33 cellular contexts compared by ENCODE assay signal in genomic region chr3:195868336-195868865, GRCh38. TPM values are rescaled to one million over a fixed set of nuclear protein-coding genes. Genes with fewer than 3 reads are reported as not detected.
"Had no signal": no experiment of that assay in that cellular context is flagged by ENCODE, and none has a peak within 500 bp of the region (broad histone marks: within the 10 kb centered on the region; RNA-seq: fewer than 3 reads in every experiment).

No MANE protein-coding gene starts in this region.

- H3K4me1 Mint-ChIP-seq: activated CD4-positive, alpha-beta T cell treated with anti-CD3 and anti-CD28 coated beads, Interleukin-2, amount 10 ng/mL, durations not matched to agents 24 days and 14 days; activated naive CD4-positive, alpha-beta T cell treated with anti-CD3 and anti-CD28 coated beads, Interleukin-2, amount 50 U/mL, for 24 hours; activated naive CD8-positive, alpha-beta T cell treated with anti-CD3 and anti-CD28 coated beads, Interleukin-2, amount 10 ng/mL, durations not matched to agents 7 days and 5 days; activated T-helper 17 cell treated with anti-CD3 and anti-CD28 coated beads, Interleukin-2, amount 50 U/mL, for 72 hours had no signal

- H3K27ac ChIP-seq: ascending aorta, breast epithelium, Peyer's patch had no signal

- H3K9me3 ChIP-seq: ascending aorta, breast epithelium, MG63, Peyer's patch had no signal

- H3K27me3 Mint-ChIP-seq: activated CD4-positive, alpha-beta T cell treated with anti-CD3 and anti-CD28 coated beads, Interleukin-2, amount 10 ng/mL, durations not matched to agents 24 days and 14 days; activated CD8-positive, alpha-beta T cell treated with anti-CD3 and anti-CD28 coated beads for 36 hours; activated naive CD4-positive, alpha-beta T cell treated with anti-CD3 and anti-CD28 coated beads, Interleukin-2, amount 50 U/mL, for 24 hours; activated naive CD8-positive, alpha-beta T cell treated with anti-CD3 and anti-CD28 coated beads, Interleukin-2, amount 10 ng/mL, durations not matched to agents 7 days and 5 days; activated T-helper 17 cell treated with anti-CD3 and anti-CD28 coated beads, Interleukin-2, amount 50 U/mL, for 72 hours had no signal

- H3K27ac Mint-ChIP-seq: activated CD4-positive, alpha-beta T cell treated with anti-CD3 and anti-CD28 coated beads, Interleukin-2, amount 10 ng/mL, durations not matched to agents 24 days and 14 days; activated CD8-positive, alpha-beta T cell treated with anti-CD3 and anti-CD28 coated beads for 36 hours; activated naive CD4-positive, alpha-beta T cell treated with anti-CD3 and anti-CD28 coated beads, Interleukin-2, amount 50 U/mL, for 24 hours; activated naive CD8-positive, alpha-beta T cell treated with anti-CD3 and anti-CD28 coated beads, Interleukin-2, amount 10 ng/mL, durations not matched to agents 7 days and 5 days; activated T-cell treated with anti-CD3 and anti-CD28 coated beads, Interleukin-2, amount 50 U/mL, for 72 hours; activated T-helper 17 cell treated with anti-CD3 and anti-CD28 coated beads, Interleukin-2, amount 50 U/mL, for 72 hours; T-helper 1 cell treated with Interleukin-12 subunit alpha and Interleukin-12 subunit beta and Interleukin-4 antibody, amounts not matched to agents 30 μg/mL and 1 μg/mL, for 36 hours; T-helper 2 cell treated with Interferon-gamma antibody and Interleukin-4, amounts not matched to agents 5 μg/mL and 100 μg/mL, for 36 hours had no signal

- H3K4me3 ChIP-seq: ascending aorta, breast epithelium, MG63, Peyer's patch had no signal

- H3K36me3 ChIP-seq: MG63 had no signal

- DNase-seq: activated CD4-positive, alpha-beta T cell treated with anti-CD3 and anti-CD28 coated beads, Interleukin-2, amount 10 ng/mL, durations not matched to agents 24 days and 14 days; activated CD4-positive, alpha-beta T cell treated with anti-CD3 and anti-CD28 coated beads, Interleukin-2, amount 50 U/mL, for 4 hours; activated CD8-positive, alpha-beta T cell treated with anti-CD3 and anti-CD28 coated beads for 36 hours; activated effector memory CD4-positive, alpha-beta T cell treated with anti-CD3 and anti-CD28 coated beads, Interleukin-2, amount 50 U/mL, for 16 hours; activated naive CD4-positive, alpha-beta T cell; activated naive CD8-positive, alpha-beta T cell treated with anti-CD3 and anti-CD28 coated beads, Interleukin-2, amount 10 ng/mL, durations not matched to agents 7 days and 5 days; activated T-cell treated with anti-CD3 and anti-CD28 coated beads, Interleukin-2, amount 50 U/mL, for 1 hour; activated T-cell treated with anti-CD3 and anti-CD28 coated beads, Interleukin-2, amount 50 U/mL, for 72 hours; amygdala; Kasumi-1; KG1; MG63; NCI-H1048; NCI-H1105 treated with DMSO at 0.1 percent for 48 hours; NCI-H1436; NCI-H1694; NCI-H1930; NCI-H2081 treated with DMSO at 0.1 percent for 48 hours; NCI-H345; NCI-H524 treated with DMSO at 0.1 percent for 48 hours; NK-92 treated with Interleukin-12 subunit alpha and Interleukin-12 subunit beta, amount 100 ng/mL, for 24 hours; PC-3; Right ventricle myocardium superior; RPMI8226 had no signal

- H3K4me3 Mint-ChIP-seq: activated CD4-positive, alpha-beta T cell treated with anti-CD3 and anti-CD28 coated beads, Interleukin-2, amount 10 ng/mL, durations not matched to agents 24 days and 14 days; activated CD8-positive, alpha-beta T cell treated with anti-CD3 and anti-CD28 coated beads for 36 hours; activated naive CD4-positive, alpha-beta T cell treated with anti-CD3 and anti-CD28 coated beads, Interleukin-2, amount 50 U/mL, for 24 hours; activated naive CD8-positive, alpha-beta T cell treated with anti-CD3 and anti-CD28 coated beads, Interleukin-2, amount 10 ng/mL, durations not matched to agents 7 days and 5 days; activated T-cell treated with anti-CD3 and anti-CD28 coated beads, Interleukin-2, amount 50 U/mL, for 72 hours; activated T-helper 17 cell treated with anti-CD3 and anti-CD28 coated beads, Interleukin-2, amount 50 U/mL, for 72 hours; T-helper 1 cell treated with Interleukin-12 subunit alpha and Interleukin-12 subunit beta and Interleukin-4 antibody, amounts not matched to agents 30 μg/mL and 1 μg/mL, for 36 hours; T-helper 2 cell treated with Interferon-gamma antibody and Interleukin-4, amounts not matched to agents 5 μg/mL and 100 μg/mL, for 36 hours had no signal

- H3K9me3 Mint-ChIP-seq: activated CD4-positive, alpha-beta T cell treated with anti-CD3 and anti-CD28 coated beads, Interleukin-2, amount 10 ng/mL, durations not matched to agents 24 days and 14 days; activated CD8-positive, alpha-beta T cell treated with anti-CD3 and anti-CD28 coated beads for 36 hours; activated naive CD4-positive, alpha-beta T cell treated with anti-CD3 and anti-CD28 coated beads, Interleukin-2, amount 50 U/mL, for 24 hours; activated naive CD8-positive, alpha-beta T cell treated with anti-CD3 and anti-CD28 coated beads, Interleukin-2, amount 10 ng/mL, durations not matched to agents 7 days and 5 days; activated T-cell treated with anti-CD3 and anti-CD28 coated beads, Interleukin-2, amount 50 U/mL, for 72 hours; activated T-helper 17 cell treated with anti-CD3 and anti-CD28 coated beads, Interleukin-2, amount 50 U/mL, for 72 hours; T-helper 1 cell treated with Interleukin-12 subunit alpha and Interleukin-12 subunit beta and Interleukin-4 antibody, amounts not matched to agents 30 μg/mL and 1 μg/mL, for 36 hours; T-helper 2 cell treated with Interferon-gamma antibody and Interleukin-4, amounts not matched to agents 5 μg/mL and 100 μg/mL, for 36 hours had no signal

- FAIRE-seq: TTC549 had no signal

- H3K36me3 Mint-ChIP-seq: activated naive CD4-positive, alpha-beta T cell treated with anti-CD3 and anti-CD28 coated beads, Interleukin-2, amount 50 U/mL, for 24 hours had no signal

- ATAC-seq: activated CD8-positive, alpha-beta T cell treated with anti-CD3 and anti-CD28 coated beads for 36 hours; activated T-cell treated with anti-CD3 and anti-CD28 coated beads, Interleukin-2, amount 50 U/mL, for 72 hours; activated T-helper 17 cell treated with anti-CD3 and anti-CD28 coated beads, Interleukin-2, amount 50 U/mL, for 72 hours; PC-3 had no signal

- H3K27me3 ChIP-seq: ascending aorta, breast epithelium, MG63, Peyer's patch had no signal

RNA-seq across cellular contexts. Expression of gene MUC4, which starts 56.7 kb away (rescaled TPM):
- total RNA-seq: ascending aorta, NCI-H460, PC-3, Right ventricle myocardium superior had no signal
